In genomic region chr10:11406746-11407145, GRCh38 we compare ENCODE assay signal across 22 cellular contexts.
"Had no signal": no experiment of that assay in that cellular context is flagged by ENCODE, and none has a peak within 500 bp of the region (broad histone marks: within the 10 kb centered on the region; RNA-seq: fewer than 3 reads in every experiment).

No MANE protein-coding gene starts in this region.

- DNase-seq: dermis blood vessel endothelial cell; effector CD4-positive, alpha-beta T cell; kidney; left cardiac atrium; left ventricle myocardium inferior; lower lobe of right lung; nephron progenitor cell; right lobe of liver; stimulated activated CD4-positive, alpha-beta T cell treated with anti-CD3 and anti-CD28 coated beads, Interleukin-4, amount 100 ng/mL, for 1 hour; stimulated activated CD8-positive, alpha-beta memory T cell treated with anti-CD3 and anti-CD28 coated beads, Interleukin-4, amount 100 ng/mL, for 48 hours; stimulated activated naive CD8-positive, alpha-beta T cell treated with anti-CD3 and anti-CD28 coated beads, Interleukin-15, Interleukin-2, amounts not matched to agents 100 U/mL and 50 U/mL, for 24 hours; thyroid gland; uterus had no signal

- H3K4me3 ChIP-seq: gastroesophageal sphincter, left ventricle myocardium inferior, lower lobe of right lung, prostate gland, right lobe of liver, suprapubic skin, thyroid gland, uterus had no signal

- H3K4me1 ChIP-seq: gastroesophageal sphincter, left ventricle myocardium inferior, lower lobe of right lung, parathyroid adenoma, prostate gland, right lobe of liver, suprapubic skin, thyroid gland, uterus had no signal

- H3K9me3 ChIP-seq: lower lobe of right lung, prostate gland, right lobe of liver, suprapubic skin, thyroid gland, uterus had no signal

- H3K36me3 Mint-ChIP-seq: mesothelial cell of epicardium, type B pancreatic cell had no signal

- H3K27me3 ChIP-seq: gastroesophageal sphincter, right lobe of liver, suprapubic skin, thyroid gland, uterus had no signal

- H3K9me3 Mint-ChIP-seq: type B pancreatic cell had no signal

- ATAC-seq: esophagus mucosa; gastroesophageal sphincter; left cardiac atrium; lower lobe of right lung; right lobe of liver; stimulated activated effector memory CD8-positive, alpha-beta T cell treated with anti-CD3 and anti-CD28 coated beads, Interleukin-12 subunit alpha, Interleukin-12 subunit beta, amount 100 ng/mL, for 72 hours; stimulated activated naive CD8-positive, alpha-beta T cell treated with anti-CD3 and anti-CD28 coated beads, Interleukin-15, Interleukin-2, amounts not matched to agents 100 U/mL and 50 U/mL, for 24 hours had no signal

- H3K4me1 Mint-ChIP-seq: mesothelial cell of epicardium had no signal

- H3K27me3 Mint-ChIP-seq: memory B cell had no signal

- H3K36me3 ChIP-seq: gastroesophageal sphincter, left ventricle myocardium inferior, lower lobe of right lung, prostate gland, right lobe of liver, suprapubic skin, thyroid gland, uterus had no signal

- H3K27ac ChIP-seq: gastroesophageal sphincter, left ventricle myocardium inferior, lower lobe of right lung, parathyroid adenoma, prostate gland, right lobe of liver, suprapubic skin, thyroid gland, uterus had no signal

- H3K4me3 Mint-ChIP-seq: mesothelial cell of epicardium; nephron progenitor cell; stimulated activated effector memory CD8-positive, alpha-beta T cell treated with anti-CD3 and anti-CD28 coated beads, Interleukin-12 subunit alpha, Interleukin-12 subunit beta, amount 100 ng/mL, for 72 hours; type B pancreatic cell had no signal

- H3K27ac Mint-ChIP-seq: mesothelial cell of epicardium, nephron progenitor cell, type B pancreatic cell had no signal
